Comparison of ENCODE assay signal across 8 cellular contexts in the genomic region with DNA sequence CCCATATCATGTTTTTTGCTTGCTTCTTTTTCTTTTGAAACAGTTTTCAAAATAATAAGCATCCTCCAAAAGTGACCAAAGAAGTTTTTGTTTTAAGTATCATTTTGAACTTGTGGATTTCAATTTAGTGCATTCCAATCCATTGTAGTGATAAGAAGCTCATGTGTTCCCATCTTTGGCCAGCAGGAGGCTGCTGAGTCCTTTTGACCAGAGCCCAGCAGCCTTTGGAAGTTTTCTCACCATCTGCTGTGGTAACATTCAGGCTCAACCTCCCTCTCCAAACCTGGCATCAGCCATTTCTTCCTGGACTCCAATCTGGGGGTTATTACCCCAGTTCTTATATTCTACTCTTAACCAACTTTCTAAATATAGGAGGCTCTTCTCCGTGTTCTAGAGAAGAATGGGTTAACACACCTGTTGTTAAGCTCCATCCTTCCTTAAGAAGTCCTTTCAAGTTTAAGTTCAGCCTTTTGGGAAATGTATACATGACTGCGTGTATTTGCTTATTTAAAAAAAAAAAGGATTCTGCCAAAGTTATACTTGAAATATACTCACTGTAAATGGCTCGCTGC. TPM values are rescaled to one million over a fixed set of nuclear protein-coding genes. Genes with fewer than 3 reads are reported as not detected.
DNase-seq lines count a peak whose midpoint lies in the region; ATAC-seq, FAIRE-seq and TF ChIP-seq lines count a peak whose summit lies in the region.

No MANE protein-coding gene starts in this region.

- no peak overlapping the region for H3K4me2 ChIP-seq in fibroblast of lung (ENCODE audit: extremely low read depth, insufficient read depth, low read length)

- no peaks in the 10 kb centered on the region for H3K9me3 Mint-ChIP-seq in neural crest cell

- CTCF ChIA-PET in GM10248 (lab: Yijun Ruan, JAX), result interaction anchor here (0.7 to 3.2 kb wide), 20 partner anchors 9 to 291 kb away, joined by 3 to 20 read pairs (median 4); no protein-coding TSS in a partner anchor

- H3K4me3 ChIP-seq in fibroblast of lung (replicated peaks in 1 of 4; ENCODE audit: control extremely low read depth in 1 of 4, insufficient read depth in 1 of 4, low read depth in 3 of 4, low read length in 4 of 4), result no peak overlapping the region

- no peak overlapping the region for H2AFZ ChIP-seq in fibroblast of lung (ENCODE audit: low read length)

- ATAC-seq in HG02642 (IDR thresholded peaks at IDR 0.05; ENCODE audit: poor library complexity, unreplicated experiment), result peak; percentile 85

- no peak overlapping the region for H3K27ac Mint-ChIP-seq in neural crest cell (ENCODE audit: unreplicated experiment)

- H3K9me3 ChIP-seq in fibroblast of lung (ENCODE audit: control insufficient read depth, insufficient read depth, low read depth, low read length), result no peaks in the 10 kb centered on the region

- no peak overlapping the region for H3K27ac ChIP-seq in fibroblast of lung (ENCODE audit: insufficient read depth, low read length)

- no peak overlapping the region for H3K9ac ChIP-seq in fibroblast of lung (ENCODE audit: insufficient read depth, low read length)

- H4K20me1 ChIP-seq in fibroblast of lung (ENCODE audit: control insufficient read depth, extremely low read depth, insufficient read depth, low read length), result no peaks in the 10 kb centered on the region

- DNase-seq in GM10248 (ENCODE audit: extremely low spot score) (peak; percentile 67), NCI-H187 treated with DMSO at 0.1 percent for 48 hours (lab: John Stamatoyannopoulos, UW) (peak; percentile 17), fibroblast of lung (ENCODE audit: low read depth in 2 of 2) (peak; percentile 56 to 73), neural crest cell (ENCODE audit: low read depth, low spot score) (peak; percentile 61), GDM1 (lab: John Stamatoyannopoulos, UW) (no peak)
- DNase-seq in activated CD4-positive, alpha-beta T cell treated with anti-CD3 and anti-CD28 coated beads for 48 hours, result peak; percentile 63

- H3K27me3 Mint-ChIP-seq in neural crest cell (ENCODE audit: low read depth), result peaks cover 38% of the 10 kb centered on the region

- H3K36me3 Mint-ChIP-seq in neural crest cell (ENCODE audit: low read depth), result no peaks in the 10 kb centered on the region

- H3K4me1 ChIP-seq in fibroblast of lung (ENCODE audit: control insufficient read depth, extremely low read depth, insufficient read depth, low read length), result no peaks in the 10 kb centered on the region

- POLR2A ChIA-PET in GM10248 (lab: Yijun Ruan, JAX), result no interaction called here

- H3K27me3 ChIP-seq in fibroblast of lung (ENCODE audit: control insufficient read depth, insufficient read depth, low read length), result no peaks in the 10 kb centered on the region

- peaks cover 8% of the 10 kb centered on the region for H3K4me1 Mint-ChIP-seq in neural crest cell

- no peaks in the 10 kb centered on the region for H3K79me2 ChIP-seq in fibroblast of lung (ENCODE audit: control insufficient read depth, insufficient read depth, low read length)

- FAIRE-seq in A204.1 (lab: Jason Lieb, UNC), result peak; percentile 90

- H3K36me3 ChIP-seq in fibroblast of lung (ENCODE audit: control insufficient read depth, insufficient read depth, low read length), result no peaks in the 10 kb centered on the region

- peak; percentile 54 for TF ChIP-seq CTCF in GM10248 (IDR thresholded peaks at IDR 0.05; ENCODE audit: control extremely low read depth, extremely low read depth, low read depth, missing control alignments)
- TF ChIP-seq CTCF in fibroblast of lung (conservative IDR thresholded peaks at IDR 0.05 in 1 of 2, IDR thresholded peaks at IDR 0.05 in 1 of 2; ENCODE audit: low read depth in 1 of 2, low read length in 2 of 2), result peak; percentile 85 to 89
- TF ChIP-seq CTCF in neural crest cell (conservative IDR thresholded peaks at IDR 0.05), result peak; percentile 84

- H3K4me3 Mint-ChIP-seq in neural crest cell, result no peak overlapping the region

RNA-seq across cellular contexts. Expression of gene MAL, which starts 39.0 kb away (rescaled TPM):
- total RNA-seq in fibroblast of lung, result under 0.01 TPM in 1 of 2 replicates, not detected in the other
- not detected in 2 replicates for polyA plus RNA-seq in fibroblast of lung
- not detected in 2 replicates for polyA plus RNA-seq in fibroblast of lung (2012)
- polyA minus RNA-seq in fibroblast of lung (ENCODE audit: low replicate concordance), result not detected in 2 replicates
- 0.48 and 0.65 TPM in 2 replicates for total RNA-seq in neural crest cell
